ENCODE assay signal across 7 cellular contexts in the genomic region with DNA sequence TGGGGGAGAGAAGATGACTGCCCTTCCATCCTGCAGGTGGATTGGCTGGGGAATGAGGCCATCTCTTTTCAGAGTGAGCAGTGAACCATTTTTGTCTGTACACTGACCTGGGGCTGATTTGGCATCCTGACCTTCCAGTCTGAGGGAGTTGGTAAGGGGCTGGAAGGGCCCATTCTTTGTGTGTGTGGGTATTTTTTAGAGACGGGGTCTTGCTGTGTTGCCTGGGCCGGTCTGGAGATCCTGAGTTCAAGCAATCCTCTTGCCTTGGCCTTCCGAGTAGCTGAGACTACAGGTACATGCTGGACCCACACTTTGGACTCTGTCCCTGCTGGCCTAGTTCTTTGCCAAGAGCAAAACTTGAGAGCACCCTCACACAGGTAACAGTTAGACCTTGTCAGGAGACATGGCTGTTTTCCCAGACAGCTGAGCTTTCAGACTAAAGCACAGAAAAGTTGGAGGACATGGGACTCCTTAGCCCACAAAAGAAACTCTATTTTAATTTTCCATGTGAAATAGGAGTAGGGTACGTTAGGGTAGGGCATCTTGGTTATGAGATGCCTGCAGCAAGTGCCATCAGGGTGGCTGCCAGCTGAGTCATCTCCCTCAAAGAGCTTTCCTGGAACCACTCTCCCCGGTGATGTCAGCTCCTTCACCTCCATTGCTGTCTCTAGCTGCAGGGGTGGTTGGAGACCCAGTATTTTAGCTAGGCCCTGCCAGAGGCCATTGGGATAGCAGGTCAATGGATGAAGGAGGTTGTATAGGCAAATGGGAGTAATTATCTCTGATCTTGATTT.
DNase-seq lines count a peak whose midpoint lies in the region; ATAC-seq lines count a peak whose summit lies in the region.

No MANE protein-coding gene starts in this region.

- no peaks in the 10 kb centered on the region for H3K79me2 ChIP-seq in Karpas-422 (ENCODE audit: low read length)

- peaks cover 0 to 3% of the 10 kb centered on the region in 2 donors for H3K9me3 ChIP-seq in stomach smooth muscle (ENCODE audit: control insufficient read depth in 2 of 2, low read length in 2 of 2)
- H3K9me3 ChIP-seq in Karpas-422 (ENCODE audit: low read length): peaks cover 11% of the 10 kb centered on the region

- H3K27ac ChIP-seq in stomach smooth muscle (ENCODE audit: low read length) (peak overlapping the region; percentile 71), Karpas-422 (ENCODE audit: low read length) (no peak overlapping the region)

- ATAC-seq in GM18517 (IDR thresholded peaks at IDR 0.05; ENCODE audit: unreplicated experiment): no peak

- H3K4me3 ChIP-seq in stomach smooth muscle (ENCODE audit: low read length in 2 of 2) (no peak overlapping the region), Karpas-422 (ENCODE audit: low read length) (no peak overlapping the region)

- DNase-seq in M059J (ENCODE audit: low read depth): peak; percentile 92
- DNase-seq in activated T-cell treated with anti-CD3 and anti-CD28 coated beads, Interleukin-2, amount 50 U/mL, for 48 hours: peak; percentile 59 to 75
- DNase-seq in kidney tubule cell (ENCODE audit: low spot score): peak; percentile 82
- no peak for DNase-seq in Karpas-422
- no peak for DNase-seq in MV-4-11 (lab: John Stamatoyannopoulos, UW)

- peaks cover 10% of the 10 kb centered on the region for H4K20me1 ChIP-seq in Karpas-422 (ENCODE audit: insufficient read depth, low read depth, low read length)

- H3K36me3 ChIP-seq in stomach smooth muscle (ENCODE audit: control insufficient read depth in 2 of 2, insufficient read depth in 2 of 2, low read length in 2 of 2): no peaks in the 10 kb centered on the region
- 0 out of 2 replicates have a peak, but pooled peaks cover 3% of the 10 kb centered on the region for H3K36me3 ChIP-seq in Karpas-422 (ENCODE audit: insufficient read depth, low read length)

- H3K4me2 ChIP-seq in Karpas-422 (ENCODE audit: low read depth, low read length, poor library complexity, severe bottlenecking): no peak overlapping the region

- H3K9me2 ChIP-seq in Karpas-422 (replicated peaks; ENCODE audit: insufficient read depth, low read length): no peaks in the 10 kb centered on the region

- peaks cover 42% of the 10 kb centered on the region for H3K4me1 ChIP-seq in stomach smooth muscle (ENCODE audit: control insufficient read depth, insufficient read depth, low read length)
- H3K4me1 ChIP-seq in Karpas-422 (ENCODE audit: low read length): peaks cover 21% of the 10 kb centered on the region

- H2AFZ ChIP-seq in Karpas-422 (ENCODE audit: low read length): no peak overlapping the region

- no peaks in the 10 kb centered on the region for H3K27me3 ChIP-seq in stomach smooth muscle (ENCODE audit: control insufficient read depth in 1 of 2, insufficient read depth in 2 of 2, low read length in 2 of 2)
- no peaks in the 10 kb centered on the region; the same call in 1 of the 2 replicates for H3K27me3 ChIP-seq in Karpas-422 (ENCODE audit: low read length)

- no peak overlapping the region for H3K9ac ChIP-seq in stomach smooth muscle (ENCODE audit: low read length in 2 of 2)
- no peak overlapping the region for H3K9ac ChIP-seq in Karpas-422 (ENCODE audit: low read length)

Comparison
In these comparisons a context has a peak if more than half of its experiments do, and no peak if none do; other contexts are left out.
1. DNase-seq: peak in M059J (single experiment), activated T-cell treated with anti-CD3 and anti-CD28 coated beads, Interleukin-2, amount 50 U/mL, for 48 hours (2 of 2) and kidney tubule cell (single experiment); none in Karpas-422 (single experiment) and MV-4-11 (single experiment).